10 cellular contexts compared by ENCODE assay signal in the genomic region with DNA sequence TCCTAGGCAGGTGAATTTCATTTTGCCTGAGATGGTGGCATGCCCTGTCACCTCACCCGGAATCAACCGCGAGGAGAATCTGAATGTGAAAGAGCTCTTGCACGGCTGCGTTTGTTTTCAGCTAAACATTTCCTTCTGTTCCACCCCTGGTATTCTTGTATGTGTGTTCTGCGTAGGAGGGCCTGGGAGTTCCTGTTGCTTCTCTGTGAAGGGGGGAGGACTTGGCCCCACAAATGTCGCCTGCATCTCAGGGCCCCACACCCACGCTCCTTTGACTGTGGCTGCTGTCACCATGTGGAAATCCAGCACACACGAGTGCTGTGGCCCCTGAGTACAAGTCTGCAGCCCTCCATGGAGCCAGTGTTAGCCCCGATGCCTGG. TPM values are rescaled to one million over a fixed set of nuclear protein-coding genes. Genes with fewer than 3 reads are reported as not detected.
A peak's percentile ranks its signal among the peaks of the same experiment; 100 is the strongest.
DNase-seq lines count a peak whose midpoint lies in the region; ATAC-seq, FAIRE-seq and TF ChIP-seq lines count a peak whose summit lies in the region.
"Had no signal": no experiment of that assay in that cellular context is flagged by ENCODE, and none has a peak within 500 bp of the region (broad histone marks: within the 10 kb centered on the region; RNA-seq: fewer than 3 reads in every experiment).

No MANE protein-coding gene starts in this region.

- peak overlapping the region; percentile 99 for H3K27ac Mint-ChIP-seq in stimulated activated naive B cell treated with anti-CD40 and anti-IgM and Interleukin-4, amounts not matched to agents 10 μg/mL and 1 μg/mL and 100 μg/mL, for 72 hours

- peak overlapping the region; percentile 100 for H3K27ac ChIP-seq in DOHH2 (ENCODE audit: low read depth, low read length)
- peak overlapping the region; percentile 72 for H3K27ac ChIP-seq in left ventricle myocardium inferior (replicated peaks)
- H3K27ac ChIP-seq: parathyroid adenoma had no signal

- peaks cover 96% of the 10 kb centered on the region for H3K4me1 ChIP-seq in DOHH2 (ENCODE audit: control insufficient read depth, low read length)
- peaks cover 67% of the 10 kb centered on the region for H3K4me1 ChIP-seq in left ventricle myocardium inferior
- H3K4me1 ChIP-seq: parathyroid adenoma had no signal

- peaks cover 38% of the 10 kb centered on the region for H3K36me3 ChIP-seq in DOHH2 (ENCODE audit: control insufficient read depth, low read length)
- peaks cover 6% of the 10 kb centered on the region for H3K36me3 ChIP-seq in left ventricle myocardium inferior

- no peaks in the 10 kb centered on the region for H4K20me1 ChIP-seq in DOHH2 (ENCODE audit: control insufficient read depth, insufficient read depth, low read depth, low read length)

- H3K4me2 ChIP-seq in DOHH2 (ENCODE audit: low read length): peak overlapping the region; percentile 91

- ATAC-seq in HG02840 (IDR thresholded peaks at IDR 0.05; ENCODE audit: low FRiP score, unreplicated experiment): peak; percentile 36
- ATAC-seq in stimulated activated naive B cell treated with anti-CD40 and anti-IgM and Interleukin-4, amounts not matched to agents 10 μg/mL and 1 μg/mL and 100 μg/mL, for 72 hours (replicated peaks): peak; percentile 62 to 71

- H3K27me3 ChIP-seq in DOHH2 (ENCODE audit: control insufficient read depth, low read length) (no peaks in the 10 kb centered on the region), left ventricle myocardium inferior (ENCODE audit: low read depth) (no peaks in the 10 kb centered on the region)

- intact Hi-C loops in left ventricle myocardium inferior (cut with micrococcal nuclease): no loop called here

- peaks cover 31 to 40% of the 10 kb centered on the region in 2 donors for H3K36me3 Mint-ChIP-seq in stimulated activated naive B cell treated with anti-CD40 and anti-IgM and Interleukin-4, amounts not matched to agents 10 μg/mL and 1 μg/mL and 100 μg/mL, for 72 hours

- no peaks in the 10 kb centered on the region for H3K9me2 ChIP-seq in DOHH2 (replicated peaks; ENCODE audit: control insufficient read depth, low read length)

- peaks cover 41 to 71% of the 10 kb centered on the region in 2 donors for H3K4me1 Mint-ChIP-seq in stimulated activated naive B cell treated with anti-CD40 and anti-IgM and Interleukin-4, amounts not matched to agents 10 μg/mL and 1 μg/mL and 100 μg/mL, for 72 hours

- H3K9me3 Mint-ChIP-seq in stimulated activated naive B cell treated with anti-CD40 and anti-IgM and Interleukin-4, amounts not matched to agents 10 μg/mL and 1 μg/mL and 100 μg/mL, for 72 hours: no peaks in the 10 kb centered on the region

- H3K4me3 Mint-ChIP-seq in stimulated activated naive B cell treated with anti-CD40 and anti-IgM and Interleukin-4, amounts not matched to agents 10 μg/mL and 1 μg/mL and 100 μg/mL, for 72 hours: peak overlapping the region; percentile 79 to 91

- TF ChIP-seq CTCF in DOHH2 (IDR thresholded peaks at IDR 0.05; ENCODE audit: low read depth, low read length, poor library complexity, severe bottlenecking): no peak
- no peak for TF ChIP-seq CTCF in left ventricle myocardium inferior (IDR thresholded peaks at IDR 0.05; ENCODE audit: borderline replicate concordance)

- H3K4me3 ChIP-seq in DOHH2 (ENCODE audit: low read length) (peak overlapping the region; percentile 65), left ventricle myocardium inferior (no peak overlapping the region)

- H3K27me3 Mint-ChIP-seq in stimulated activated naive B cell treated with anti-CD40 and anti-IgM and Interleukin-4, amounts not matched to agents 10 μg/mL and 1 μg/mL and 100 μg/mL, for 72 hours: peaks cover 0 to 3% of the 10 kb centered on the region in 2 donors

- H3K79me2 ChIP-seq in DOHH2 (ENCODE audit: control insufficient read depth, low read length): peaks cover 40% of the 10 kb centered on the region
- H3K79me2 ChIP-seq: parathyroid adenoma had no signal

- peaks cover 46% of the 10 kb centered on the region for H3F3A ChIP-seq in DOHH2 (ENCODE audit: control insufficient read depth, insufficient read depth)

- no peaks in the 10 kb centered on the region for H3K9me3 ChIP-seq in DOHH2 (ENCODE audit: control insufficient read depth, insufficient read depth, low read length)
- H3K9me3 ChIP-seq in left ventricle myocardium inferior (replicated peaks): no peaks in the 10 kb centered on the region

- DNase-seq in activated CD4-positive, alpha-beta T cell treated with anti-CD3 and anti-CD28 coated beads, Interleukin-2, amount 50 U/mL, for 4 hours: peak; percentile 64 to 74
- no peak for DNase-seq in left ventricle myocardium inferior
- DNase-seq in stimulated activated naive B cell treated with anti-CD40 and anti-IgM and Interleukin-4, amounts not matched to agents 10 μg/mL and 1 μg/mL and 100 μg/mL, for 72 hours: no peak
- no peak for DNase-seq in GM19239 (ENCODE audit: insufficient read length, low spot score)
- no peak for DNase-seq in NCI-H2029 treated with DMSO at 0.1 percent for 48 hours (lab: John Stamatoyannopoulos, UW)
- no peak for DNase-seq in amygdala (lab: John Stamatoyannopoulos, UW)

- FAIRE-seq in GM19239 (lab: Jason Lieb, UNC): no peak
- FAIRE-seq: G401.6 had no signal

RNA-seq across cellular contexts. Expression of a gene that starts 45.8 kb away (rescaled TPM):
- total RNA-seq in left ventricle myocardium inferior: 36.1 TPM

Comparison
In these comparisons a context has a peak if more than half of its experiments do, and no peak if none do; other contexts are left out.
1. DNase-seq: peak in activated CD4-positive, alpha-beta T cell treated with anti-CD3 and anti-CD28 coated beads, Interleukin-2, amount 50 U/mL, for 4 hours (2 of 2); none in left ventricle myocardium inferior (single experiment), stimulated activated naive B cell treated with anti-CD40 and anti-IgM and Interleukin-4, amounts not matched to agents 10 μg/mL and 1 μg/mL and 100 μg/mL, for 72 hours (single experiment), GM19239 (single experiment), NCI-H2029 treated with DMSO at 0.1 percent for 48 hours (single experiment) and amygdala (0 of 56).